In the genomic region with DNA sequence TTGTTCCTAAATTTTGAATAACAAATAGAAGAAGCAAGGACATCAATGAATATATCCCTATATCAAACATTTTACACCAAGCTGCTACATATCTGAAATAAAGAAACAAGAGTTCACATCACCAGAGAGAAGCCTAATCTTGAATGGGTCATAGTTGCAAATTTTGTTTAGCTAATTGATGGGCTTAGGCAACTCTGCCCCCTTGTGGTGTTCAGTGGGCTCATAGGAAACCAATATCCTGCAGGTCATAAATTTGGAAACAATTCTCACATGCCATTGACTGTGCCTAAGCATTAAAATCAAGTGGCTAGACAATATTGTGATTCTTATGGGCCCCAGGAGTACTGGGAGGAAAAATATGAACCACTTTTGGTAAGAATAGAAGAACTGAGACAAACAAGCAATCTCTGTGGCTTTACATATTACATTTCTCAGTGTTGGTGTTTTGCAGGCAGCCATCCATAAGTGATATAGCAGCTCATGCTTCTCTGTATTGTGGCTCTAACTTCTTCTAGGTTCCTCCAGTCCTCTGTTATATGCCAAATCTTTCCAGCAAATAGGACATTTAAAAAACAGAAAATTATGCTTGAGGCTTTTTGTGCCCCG, we compare ENCODE assay signal across 9 cellular contexts.
A peak's percentile ranks its signal among the peaks of the same experiment; 100 is the strongest.
DNase-seq lines count a peak whose midpoint lies in the region; ATAC-seq and TF ChIP-seq lines count a peak whose summit lies in the region.
"Had no signal": no experiment of that assay in that cellular context is flagged by ENCODE, and none has a peak within 500 bp of the region (broad histone marks: within the 10 kb centered on the region; RNA-seq: fewer than 3 reads in every experiment).

No MANE protein-coding gene starts in this region.

- intact Hi-C loops in A673 (cut with micrococcal nuclease; ENCODE audit: unreplicated experiment): loop anchor here (2.0 to 5.0 kb wide), 3 partner anchors 1013 to 1846 kb away; no protein-coding TSS in a partner anchor

- no TSS peak for BruUV-seq in A673 (replicated peaks; lab: Mats Ljungman, UMichigan)

- TF ChIP-seq CTCF in A673 (conservative IDR thresholded peaks at IDR 0.05; ENCODE audit: low read depth, low read length) (peak; percentile 88), GM12864 (IDR thresholded peaks at IDR 0.05; ENCODE audit: low read depth, low read length, missing control alignments) (peak; percentile 65), brain microvascular endothelial cell (IDR thresholded peaks at IDR 0.05; ENCODE audit: low read depth, low read length, missing control alignments) (peak; percentile 77)

- POLR2A ChIA-PET in A673 (lab: Charles Lee; ENCODE audit: low non-redundant PET): interaction anchor here (0.7 kb wide), 1 partner anchor 665 kb away, joined by 3 read pairs; no protein-coding TSS in a partner anchor

- no peak overlapping the region for H3K27ac Mint-ChIP-seq in memory B cell
- H3K27ac Mint-ChIP-seq: stimulated activated naive CD8-positive, alpha-beta T cell treated with anti-CD3 and anti-CD28 coated beads, Interleukin-15, amount 100 ng/mL, for 72 hours had no signal

- in situ Hi-C loops in brain microvascular endothelial cell (cut with HindIII; ENCODE audit: low pct_ligation_motif_present, low sequenced_read_pairs): no loop called here

- H3K36me3 ChIP-seq in A673 (ENCODE audit: insufficient read depth, low read length, poor library complexity, severe bottlenecking): no peaks in the 10 kb centered on the region
- no peaks in the 10 kb centered on the region for H3K36me3 ChIP-seq in brain microvascular endothelial cell (replicated peaks)

- peak; percentile 73 for DNase-seq in A673 (ENCODE audit: low spot score)
- DNase-seq in GM12864 (ENCODE audit: low read depth): peak; percentile 5
- DNase-seq in NCI-H510A (lab: John Stamatoyannopoulos, UW): peak; percentile 5
- DNase-seq in brain microvascular endothelial cell: peak; percentile 39
- peak; percentile 29 to 41 for DNase-seq in memory B cell (ENCODE audit: low spot score in 2 of 2)
- no peak for DNase-seq in central memory CD4-positive, alpha-beta T cell
- no peak for DNase-seq in NCI-H187 treated with DMSO at 0.1 percent for 48 hours (lab: John Stamatoyannopoulos, UW)

- H3K4me1 ChIP-seq in A673 (ENCODE audit: insufficient read depth, low read length, poor library complexity, severe bottlenecking): no peaks in the 10 kb centered on the region

- H3K4me3 Mint-ChIP-seq in memory B cell: no peak overlapping the region
- H3K4me3 Mint-ChIP-seq: stimulated activated naive CD8-positive, alpha-beta T cell treated with anti-CD3 and anti-CD28 coated beads, Interleukin-15, amount 100 ng/mL, for 72 hours had no signal

- H3K4me1 Mint-ChIP-seq in memory B cell: peaks cover 4% of the 10 kb centered on the region
- H3K4me1 Mint-ChIP-seq: stimulated activated naive CD8-positive, alpha-beta T cell treated with anti-CD3 and anti-CD28 coated beads, Interleukin-15, amount 100 ng/mL, for 72 hours had no signal

- CTCF ChIA-PET in A673 (lab: Charles Lee): interaction anchor here (0.6 to 1.0 kb wide), 4 partner anchors 19 to 1145 kb away, joined by 3 to 4 read pairs (median 4); no protein-coding TSS in a partner anchor

- no peaks in the 10 kb centered on the region for H3K27me3 Mint-ChIP-seq in memory B cell
- H3K27me3 Mint-ChIP-seq: stimulated activated naive CD8-positive, alpha-beta T cell treated with anti-CD3 and anti-CD28 coated beads, Interleukin-15, amount 100 ng/mL, for 72 hours had no signal

- no peak overlapping the region for H3K27ac ChIP-seq in A673 (ENCODE audit: low read depth, low read length, poor library complexity, severe bottlenecking)
- no peak overlapping the region for H3K27ac ChIP-seq in brain microvascular endothelial cell

- H3K4me3 ChIP-seq in A673 (ENCODE audit: low read depth, low read length, poor library complexity, severe bottlenecking) (no peak overlapping the region), GM12864 (ENCODE audit: low read depth, low read length) (no peak overlapping the region), brain microvascular endothelial cell (ENCODE audit: low read depth, low read length) (no peak overlapping the region)

- H3K27me3 ChIP-seq in A673 (replicated peaks; ENCODE audit: insufficient read depth, low read depth, low read length, poor library complexity): no peaks in the 10 kb centered on the region
- no peaks in the 10 kb centered on the region for H3K27me3 ChIP-seq in brain microvascular endothelial cell (replicated peaks)

- ATAC-seq in HG03342 (IDR thresholded peaks at IDR 0.05; ENCODE audit: unreplicated experiment) (peak; percentile 84), memory B cell (ENCODE audit: low read depth) (peak; percentile 53)
- ATAC-seq: stimulated activated naive CD8-positive, alpha-beta T cell treated with anti-CD3 and anti-CD28 coated beads, Interleukin-15, amount 100 ng/mL, for 72 hours had no signal

- no peaks in the 10 kb centered on the region for H3K9me3 ChIP-seq in A673 (ENCODE audit: low read depth, low read length, poor library complexity, severe bottlenecking)

- H3K36me3 Mint-ChIP-seq in memory B cell: no peaks in the 10 kb centered on the region

- H3K9me3 Mint-ChIP-seq in memory B cell: no peaks in the 10 kb centered on the region

Comparison
In these comparisons a context has a peak if more than half of its experiments do, and no peak if none do; other contexts are left out.
1. DNase-seq: peak in A673 (single experiment), GM12864 (single experiment), NCI-H510A (single experiment), brain microvascular endothelial cell (single experiment) and memory B cell (2 of 2); none in central memory CD4-positive, alpha-beta T cell (single experiment) and NCI-H187 treated with DMSO at 0.1 percent for 48 hours (single experiment).
2. Peak in every context shown above with its lines, with median percentiles within 50 percentile points of each other: CTCF ChIP-seq.